Comparison of ENCODE assay signal across 12 cellular contexts in genomic region chr5:136134653-136135052, GRCh38. TPM values are rescaled to one million over a fixed set of nuclear protein-coding genes. Genes with fewer than 3 reads are reported as not detected.
DNase-seq lines count a peak whose midpoint lies in the region; ATAC-seq, FAIRE-seq and TF ChIP-seq lines count a peak whose summit lies in the region.
"Had no signal": no experiment of that assay in that cellular context is flagged by ENCODE, and none has a peak within 500 bp of the region (broad histone marks: within the 10 kb centered on the region; RNA-seq: fewer than 3 reads in every experiment).

No MANE protein-coding gene starts in this region.

- POLR2A ChIA-PET in GM12878 (lab: Charles Lee), result interaction anchor here (0.9 kb wide), 1 partner anchor 70 kb away, joined by 3 read pairs; no protein-coding TSS in a partner anchor

- ATAC-seq in left ventricle myocardium superior (no peak), GM12878 (no peak), memory B cell (ENCODE audit: low read depth) (no peak), upper lobe of left lung (ENCODE audit: low FRiP score in 2 of 2) (no peak), left lung (no peak)

- SMC1A ChIA-PET in GM12878 (lab: Charles Lee; ENCODE audit: uncharacterized antibody, unreplicated experiment), result interaction anchor here (0.6 to 3.7 kb wide), 18 partner anchors 9 to 97 kb away, joined by 3 to 29 read pairs (median 5); no protein-coding TSS in a partner anchor

- no peak for TF ChIP-seq RAD21 in GM12878 (IDR thresholded peaks at IDR 0.05; ENCODE audit: insufficient read depth, low read depth, low read length)

- TF ChIP-seq EP300 in GM12878 (IDR thresholded peaks at IDR 0.05; ENCODE audit: borderline replicate concordance in 1 of 2, control insufficient read depth in 1 of 2, low read depth in 2 of 2, low read length in 2 of 2), result no peak
- no peak for TF ChIP-seq EP300 in upper lobe of left lung (IDR thresholded peaks at IDR 0.05)

- no peaks in the 10 kb centered on the region for H3K36me3 ChIP-seq in left ventricle myocardium inferior
- H3K36me3 ChIP-seq in GM12878 (ENCODE audit: control insufficient read depth in 2 of 2, insufficient read depth in 2 of 2, low read length in 1 of 2), result no peaks in the 10 kb centered on the region
- no peaks in the 10 kb centered on the region for H3K36me3 ChIP-seq in upper lobe of left lung
- H3K36me3 ChIP-seq in left lung, result no peaks in the 10 kb centered on the region

- H3K9me3 ChIP-seq in left ventricle myocardium inferior (replicated peaks), result no peaks in the 10 kb centered on the region
- no peaks in the 10 kb centered on the region for H3K9me3 ChIP-seq in GM12878 (replicated peaks; ENCODE audit: control insufficient read depth, insufficient read depth, low read length)
- no peaks in the 10 kb centered on the region for H3K9me3 ChIP-seq in upper lobe of left lung
- H3K9me3 ChIP-seq in left lung, result no peaks in the 10 kb centered on the region
- H3K9me3 ChIP-seq: SJSA1 had no signal

- no peak overlapping the region for H3K9ac ChIP-seq in GM12878 (ENCODE audit: control insufficient read depth, insufficient read depth, low read length)

- H2AFZ ChIP-seq in GM12878 (ENCODE audit: control insufficient read depth, low read depth, low read length), result no peak overlapping the region

- no peaks in the 10 kb centered on the region for H3K27me3 Mint-ChIP-seq in memory B cell

- CTCF ChIA-PET in GM12878 (lab: Yijun Ruan, JAX), result interaction anchor here (0.7 to 2.0 kb wide), 11 partner anchors 9 to 595 kb away, joined by 3 to 8 read pairs (median 4); no protein-coding TSS in a partner anchor

- 88% methylated on average over 1 of the region's 1 CpG for whole genome bisulfite sequencing in GM12878 (ENCODE audit: insufficient coverage, insufficient replicate concordance, low lambda C conversion rate, missing lambda C conversion rate)
- 29 to 38% methylated on average over 1 of the region's 1 CpG for WGBS in upper lobe of left lung, 2 donors

- no peaks in the 10 kb centered on the region for H3K9me3 Mint-ChIP-seq in memory B cell

- intact Hi-C loops in left ventricle myocardium inferior (cut with micrococcal nuclease) (no loop called here), left ventricle myocardium superior (cut with micrococcal nuclease) (no loop called here), GM12878 (cut with micrococcal nuclease; ENCODE audit: unreplicated experiment) (loop anchor here (5.0 kb wide), 1 partner anchor 52 kb away; no protein-coding TSS in a partner anchor), left lung (cut with DNase I) (no loop called here)

- H3K4me3 Mint-ChIP-seq in memory B cell, result peak overlapping the region; percentile 36

- no peak overlapping the region for H3K27ac Mint-ChIP-seq in memory B cell

- RAD21 ChIA-PET in GM12878 (lab: Charles Lee; ENCODE audit: unreplicated experiment), result interaction anchor here (1.5 to 3.8 kb wide), 4 partner anchors 21 to 56 kb away, joined by 4 to 22 read pairs (median 12); no protein-coding TSS in a partner anchor

- peak overlapping the region; percentile 93 for H3K4me2 ChIP-seq in GM12878 (ENCODE audit: control insufficient read depth, insufficient read depth)

- H3K4me1 Mint-ChIP-seq in memory B cell, result peaks cover 40% of the 10 kb centered on the region

- in situ Hi-C loops in GM12878 (cut with MboI), result no loop called here

- DNase-seq in left ventricle myocardium inferior (no peak), left ventricle myocardium superior (no peak), GM12878 (ENCODE audit: low read depth, low spot score) (no peak), memory B cell (ENCODE audit: low spot score in 2 of 2) (no peak), upper lobe of left lung (no peak), D341Med (ENCODE audit: low spot score) (no peak), left lung (no peak), activated gamma-delta T cell treated with Interleukin-2 at 50 U/mL for 16 hours (no peak)
- DNase-seq: midbrain had no signal

- H3K4me1 ChIP-seq in left ventricle myocardium inferior, result peaks cover 75% of the 10 kb centered on the region
- peaks cover 3% of the 10 kb centered on the region for H3K4me1 ChIP-seq in GM12878 (ENCODE audit: control insufficient read depth, insufficient read depth, low read length)
- H3K4me1 ChIP-seq in upper lobe of left lung, result peaks cover 21 to 47% (median 34%) of the 10 kb centered on the region in 4 donors
- peaks cover 10 to 58% of the 10 kb centered on the region in 2 donors for H3K4me1 ChIP-seq in left lung

- peaks cover 3% of the 10 kb centered on the region for H3K36me3 Mint-ChIP-seq in memory B cell

- H3K27ac ChIP-seq in left ventricle myocardium inferior (replicated peaks), result peak overlapping the region; percentile 99
- no peak overlapping the region for H3K27ac ChIP-seq in GM12878 (ENCODE audit: control insufficient read depth, insufficient read depth)
- peak overlapping the region in 3 of 4 donors; percentile 36 to 70 (median 38) for H3K27ac ChIP-seq in upper lobe of left lung
- H3K27ac ChIP-seq in left lung, result peak overlapping the region in 1 of 2 donors; percentile 95
- H3K27ac ChIP-seq: HL-60, SJSA1 had no signal

- H3K4me3 ChIP-seq in left ventricle myocardium inferior (peak overlapping the region; percentile 94), GM12878 (no peak overlapping the region), upper lobe of left lung (peak overlapping the region in 2 of 4 donors; percentile 62 to 83), left lung (peak overlapping the region in 1 of 2 donors; percentile 89)

- peaks cover 39% of the 10 kb centered on the region for H3K79me2 ChIP-seq in GM12878 (ENCODE audit: control insufficient read depth, insufficient read depth, low read length)

- FAIRE-seq in GM12878 (lab: Jason Lieb, UNC), result no peak
- FAIRE-seq: H1 had no signal

- TF ChIP-seq CTCF in left ventricle myocardium inferior (IDR thresholded peaks at IDR 0.05; ENCODE audit: borderline replicate concordance) (no peak), GM12878 (IDR thresholded peaks at IDR 0.05 in 2 of 3, conservative IDR thresholded peaks at IDR 0.05 in 1 of 3; ENCODE audit: control insufficient read depth in 2 of 3, extremely low read depth in 1 of 3, insufficient read depth in 1 of 3, low read depth in 3 of 3, low read length in 3 of 3) (no peak), upper lobe of left lung (IDR thresholded peaks at IDR 0.05) (no peak), left lung (IDR thresholded peaks at IDR 0.05) (no peak)

- no TSS peak for BruUV-seq in GM12878 (replicated peaks; lab: Mats Ljungman, UMichigan)

- TF ChIP-seq POLR2A in GM12878 (IDR thresholded peaks at IDR 0.05; ENCODE audit: low read depth, low read length) (no peak), upper lobe of left lung (IDR thresholded peaks at IDR 0.05) (no peak)

- no peaks in the 10 kb centered on the region for H4K20me1 ChIP-seq in GM12878 (ENCODE audit: control insufficient read depth, insufficient read depth)

- H3K27me3 ChIP-seq in left ventricle myocardium inferior (ENCODE audit: low read depth) (no peaks in the 10 kb centered on the region), GM12878 (replicated peaks in 1 of 2; ENCODE audit: control insufficient read depth in 2 of 2, insufficient read depth in 2 of 2, low read length in 1 of 2) (no peaks in the 10 kb centered on the region), upper lobe of left lung (no peaks in the 10 kb centered on the region), left lung (no peaks in the 10 kb centered on the region)
- H3K27me3 ChIP-seq: SJSA1 had no signal

TF ChIP-seq in GM12878, 131 proteins besides CTCF, POLR2A, EP300 and RAD21 (continues in another document):
- no peak for TF ChIP-seq POLR2AphosphoS5 (IDR thresholded peaks at IDR 0.05; ENCODE audit: low read length)
- TF ChIP-seq POU2F2 (IDR thresholded peaks at IDR 0.05; ENCODE audit: borderline replicate concordance, low read depth, low read length), result no peak

RNA-seq across cellular contexts. Expression of gene SMAD5, which starts 2.0 kb away (rescaled TPM):
- total RNA-seq in left ventricle myocardium inferior (34.8 TPM), left ventricle myocardium superior (41.7 TPM), GM12878 (2014; rRNA removed) (8.0 and 10.4 TPM in 2 replicates), GM12878 (2014; rRNA removed; fragmentation: Illumina TruSeq; extraction: Trizol) (11.1 and 11.4 TPM in 2 replicates), GM12878 (2021) (14.8 and 15.4 TPM in 2 replicates), upper lobe of left lung (10 to 100 TPM; 14.6 to 54.3 (median 45.1) TPM), left lung (10 to 100 TPM; 54.7 to 55.5 TPM)
- 145 and 164 TPM in 2 replicates for total RNA-seq in GM12878 (2013; cell fraction: nucleolus; rRNA removed)
- polyA plus RNA-seq in GM12878 (2011; ENCODE audit: low read depth), result 5.4 TPM
- polyA plus RNA-seq in GM12878 (2011; rRNA removed) (40.6 and 56.1 TPM in 2 replicates), GM12878 (2014; fragmentation: Illumina TruSeq; extraction: Trizol) (9.2 and 11.1 TPM in 2 replicates), GM12878 (2014; fragmentation: Nextera tagmentation; extraction: Ambion mirVana) (1 to 10 TPM; 3.6 to 7.1 TPM), GM12878 (2014; rRNA removed) (12.4 and 12.5 TPM in 2 replicates), GM12878 (2016; fragmentation: Nextera tagmentation; extraction: Ambion mirVana) (10 to 100 TPM; 14.2 to 16.0 TPM)
- polyA plus RNA-seq in GM12878 (2011; cell fraction: cytosol; rRNA removed), result 16.7 and 22.3 TPM in 2 replicates
- polyA plus RNA-seq in GM12878 (2011; cell fraction: nucleus; rRNA removed), result 19.8 and 23.5 TPM in 2 replicates
- 5.0 and 5.7 TPM in 2 replicates for polyA plus RNA-seq in GM12878 (2012)
- polyA minus RNA-seq in GM12878 (2011; rRNA and poly(A)+ RNA removed), result 45.7 and 59.2 TPM in 2 replicates
- polyA minus RNA-seq in GM12878 (2011; cell fraction: cytosol; rRNA and poly(A)+ RNA removed), result 11.4 and 22.4 TPM in 2 replicates
- polyA minus RNA-seq in GM12878 (2011; cell fraction: nucleus; rRNA and poly(A)+ RNA removed), result 21.9 and 33.2 TPM in 2 replicates

RNA-seq across cellular contexts. Expression of gene SMIM32, which starts 58.3 kb away (rescaled TPM):
- not detected for total RNA-seq in left ventricle myocardium inferior
- total RNA-seq in left ventricle myocardium superior, result not detected
- not detected in 2 replicates for total RNA-seq in GM12878 (2013; cell fraction: nucleolus; rRNA removed)
- total RNA-seq in GM12878 (2014; rRNA removed), result not detected in 2 replicates
- total RNA-seq in GM12878 (2014; rRNA removed; fragmentation: Illumina TruSeq; extraction: Trizol), result not detected in 2 replicates
- total RNA-seq in GM12878 (2021), result not detected in 2 replicates
- not detected for polyA plus RNA-seq in GM12878 (2011; ENCODE audit: low read depth)
- not detected in 2 replicates for polyA plus RNA-seq in GM12878 (2011; rRNA removed)
- not detected in 2 replicates for polyA plus RNA-seq in GM12878 (2011; cell fraction: cytosol; rRNA removed)
- polyA plus RNA-seq in GM12878 (2011; cell fraction: nucleus; rRNA removed), result not detected in 2 replicates
- not detected in 2 replicates for polyA plus RNA-seq in GM12878 (2012)
- not detected in 2 replicates for polyA plus RNA-seq in GM12878 (2014; fragmentation: Illumina TruSeq; extraction: Trizol)
- polyA plus RNA-seq in GM12878 (2014; fragmentation: Nextera tagmentation; extraction: Ambion mirVana), result not detected
- not detected in 2 replicates for polyA plus RNA-seq in GM12878 (2014; rRNA removed)
- not detected for polyA plus RNA-seq in GM12878 (2016; fragmentation: Nextera tagmentation; extraction: Ambion mirVana)
- polyA minus RNA-seq in GM12878 (2011; rRNA and poly(A)+ RNA removed), result not detected in 2 replicates
- polyA minus RNA-seq in GM12878 (2011; cell fraction: cytosol; rRNA and poly(A)+ RNA removed), result not detected in 2 replicates
- not detected in 2 replicates for polyA minus RNA-seq in GM12878 (2011; cell fraction: nucleus; rRNA and poly(A)+ RNA removed)
- not detected for total RNA-seq in upper lobe of left lung
- not detected for total RNA-seq in left lung
- total RNA-seq: SJSA1 had no signal
